Comparison of ENCODE assay signal across 17 cellular contexts in the genomic region with DNA sequence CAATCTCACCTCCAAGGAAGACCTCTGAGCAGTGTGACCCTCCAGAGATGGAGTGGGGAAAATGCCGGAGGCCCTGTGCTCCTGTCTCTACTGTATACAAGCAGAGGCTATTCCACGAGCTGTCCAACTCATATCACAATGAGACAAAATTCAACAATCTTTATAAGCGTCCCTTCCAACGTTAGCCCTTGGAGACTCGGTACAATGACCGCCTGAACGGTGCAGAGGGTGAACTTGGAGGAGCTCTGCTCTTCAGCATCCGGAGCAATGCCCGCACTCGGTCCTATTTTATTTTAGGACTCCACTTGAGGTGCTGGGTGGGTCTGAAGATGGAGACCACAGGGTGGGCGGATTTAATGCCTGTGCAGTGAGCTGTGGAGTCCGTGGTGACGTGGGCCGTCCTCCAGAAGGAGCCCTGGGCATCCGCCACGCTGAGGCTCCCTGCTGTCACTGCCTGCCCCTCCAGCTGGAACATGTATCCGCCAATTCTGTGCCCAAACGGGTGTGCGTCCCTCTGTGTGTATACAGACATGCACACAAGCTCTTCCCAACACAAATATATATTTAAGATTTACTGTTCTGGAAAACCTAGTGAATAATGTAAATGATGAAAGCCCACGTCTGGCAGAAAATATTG.
DNase-seq lines count a peak whose midpoint lies in the region; ATAC-seq, FAIRE-seq and TF ChIP-seq lines count a peak whose summit lies in the region.
"Had no signal": no experiment of that assay in that cellular context is flagged by ENCODE, and none has a peak within 500 bp of the region (broad histone marks: within the 10 kb centered on the region; RNA-seq: fewer than 3 reads in every experiment).

No MANE protein-coding gene starts in this region.

- POLR2A ChIA-PET in IMR-90 (lab: Charles Lee; ENCODE audit: unreplicated experiment), result no interaction called here

- in situ Hi-C loops in IMR-90 (cut with MboI; ENCODE audit: low sequenced_read_pairs), result no loop called here

- H3K4me3 ChIP-seq in IMR-90 (ENCODE audit: insufficient read depth, low read depth, low read length) (no peak overlapping the region), bronchial epithelial cell (ENCODE audit: low read depth, low read length) (no peak overlapping the region)

- no TSS peak for BruUV-seq in IMR-90 (replicated peaks; lab: Mats Ljungman, UMichigan)

- H3K4me2 ChIP-seq in IMR-90 (ENCODE audit: low read depth, low read length), result no peak overlapping the region

- 60% methylated on average over 1 of the region's 20 CpGs; no CpG with 5 or more reads in 1 of the 2 experiments for WGBS in IMR-90 (ENCODE audit: extremely low coverage in 2 of 2, insufficient read length in 1 of 2), 2 experiments

- peaks cover 16% of the 10 kb centered on the region for H3K4me1 ChIP-seq in IMR-90 (ENCODE audit: control insufficient read depth, insufficient read depth, low read length)

- CTCF ChIA-PET in IMR-90 (lab: Yijun Ruan, JAX), result interaction anchor here (1.2 kb wide), 1 partner anchor 10 kb away, joined by 4 read pairs; no protein-coding TSS in a partner anchor

- H2AK9ac ChIP-seq in IMR-90 (replicated peaks; ENCODE audit: low read depth, low read length, poor library complexity), result no peak overlapping the region

- peaks cover 8% of the 10 kb centered on the region for H3K9me3 ChIP-seq in IMR-90 (ENCODE audit: control insufficient read depth, insufficient read depth, low read length)

- no peaks in the 10 kb centered on the region for H3K36me3 ChIP-seq in IMR-90 (ENCODE audit: control insufficient read depth, insufficient read depth, low read length)
- no peaks in the 10 kb centered on the region for H3K36me3 ChIP-seq in bronchial epithelial cell (ENCODE audit: control insufficient read depth, insufficient read depth, low read length)

- H4K5ac ChIP-seq in IMR-90 (ENCODE audit: low read depth, low read length), result no peak overlapping the region

- H3K27me3 ChIP-seq in IMR-90 (ENCODE audit: control insufficient read depth, insufficient read depth, low read length), result peaks cover 6% of the 10 kb centered on the region
- H3K27me3 ChIP-seq in bronchial epithelial cell (ENCODE audit: control insufficient read depth, insufficient read depth, low read length), result peaks cover 2% of the 10 kb centered on the region

- TF ChIP-seq POLR2A in IMR-90 (IDR thresholded peaks at IDR 0.05; ENCODE audit: low read depth, low read length), result no peak

- peak; percentile 55 for FAIRE-seq in bronchial epithelial cell (lab: Jason Lieb, UNC)
- FAIRE-seq: GM12891, GM18507, H1 had no signal

- H3K56ac ChIP-seq in IMR-90 (ENCODE audit: extremely low read depth, insufficient read depth, low read length), result no peak overlapping the region

- TF ChIP-seq RAD21 in IMR-90 (IDR thresholded peaks at IDR 0.05; ENCODE audit: low read length), result no peak

- TF ChIP-seq CTCF in IMR-90 (conservative IDR thresholded peaks at IDR 0.05; ENCODE audit: low read depth, low read length) (no peak), bronchial epithelial cell (IDR thresholded peaks at IDR 0.05; ENCODE audit: insufficient read depth, low read length, severe bottlenecking) (no peak)

- no peak for DNase-seq in IMR-90
- DNase-seq in bronchial epithelial cell (ENCODE audit: low read depth), result no peak
- DNase-seq in posterior vena cava (ENCODE audit: low spot score), result peak; percentile 72
- DNase-seq in NOMO-1 treated with dmso at 0.1 percent for 144 hours (lab: John Stamatoyannopoulos, UW; ENCODE audit: unreplicated experiment), result no peak
- DNase-seq in hypothalamus (lab: John Stamatoyannopoulos, UW), result no peak
- DNase-seq in NCI-H187 treated with DMSO at 0.1 percent for 48 hours (lab: John Stamatoyannopoulos, UW), result no peak
- DNase-seq: C1 segment of cervical spinal cord; Calu3; CD4-positive, alpha-beta memory T cell; COR-L47; DMS53; DMS79 treated with DMSO at 0.1 percent for 48 hours; GF-D8; H7 had no signal

- peak overlapping the region; percentile 40 for H2AFZ ChIP-seq in IMR-90 (replicated peaks; ENCODE audit: low read length, poor library complexity)

- no peak overlapping the region; the same call in 1 of the 2 replicates for H3K14ac ChIP-seq in IMR-90 (replicated peaks; ENCODE audit: low read depth, low read length)

- H2AK5ac ChIP-seq in IMR-90 (ENCODE audit: low read depth, low read length), result peak overlapping the region; percentile 85

- no peaks in the 10 kb centered on the region for H4K20me1 ChIP-seq in IMR-90 (ENCODE audit: insufficient read depth, low read length)

- H3K9me1 ChIP-seq in IMR-90 (ENCODE audit: insufficient read depth, low read length), result peaks cover 18% of the 10 kb centered on the region

- H3K18ac ChIP-seq in IMR-90 (ENCODE audit: low read depth, low read length), result no peak overlapping the region

- H2BK20ac ChIP-seq in IMR-90 (ENCODE audit: low read depth, low read length), result peak overlapping the region; percentile 9

- no peak for ATAC-seq in IMR-90 (ENCODE audit: low read depth)

- peak overlapping the region; percentile 77; the same call in 1 of the 2 replicates for H4K91ac ChIP-seq in IMR-90 (ENCODE audit: insufficient read depth, low read depth, low read length)

- intact Hi-C loops in IMR-90 (cut with micrococcal nuclease), result no loop called here
- intact Hi-C loops in posterior vena cava (cut with DNase I), result no loop called here

- H3K27ac ChIP-seq in IMR-90 (ENCODE audit: insufficient read depth, low read length), result no peak overlapping the region

- dilution Hi-C loops in IMR-90 (cut with HindIII; ENCODE audit: low sequenced_read_pairs, unreplicated experiment), result no loop called here

- H3K4ac ChIP-seq in IMR-90 (ENCODE audit: low read depth, low read length), result peak overlapping the region; percentile 59

- 0 out of 2 replicates have a peak overlapping the region, but pooled peaks have one; percentile 17 for H3K23ac ChIP-seq in IMR-90 (ENCODE audit: low read depth, low read length)

- H2BK120ac ChIP-seq in IMR-90 (ENCODE audit: low read depth, low read length), result peak overlapping the region; percentile 23; the same call in 1 of the 2 replicates

- no peak overlapping the region; the same call in 1 of the 2 replicates for H3K9ac ChIP-seq in IMR-90 (ENCODE audit: low read depth, low read length)

- H2BK5ac ChIP-seq in IMR-90 (ENCODE audit: low read depth, low read length, poor library complexity, severe bottlenecking), result no peak overlapping the region

- H4K8ac ChIP-seq in IMR-90 (ENCODE audit: low read depth in 2 of 2, low read length in 2 of 2), result peak overlapping the region in 1 of 2 experiments; percentile 15; a peak in 2 of 4 replicates

- no peaks in the 10 kb centered on the region for H3K79me1 ChIP-seq in IMR-90 (ENCODE audit: low read depth in 1 of 2, low read length in 2 of 2)

- peak overlapping the region; percentile 27; the same call in 2 of the 3 replicates for H2BK15ac ChIP-seq in IMR-90 (ENCODE audit: low read depth, low read length)

TF ChIP-seq in IMR-90, 13 proteins besides CTCF, POLR2A, EP300 and RAD21:
- no peak for TF ChIP-seq RCOR1 (IDR thresholded peaks at IDR 0.05; ENCODE audit: insufficient replicate concordance, low read length)
- TF ChIP-seq USF2 (IDR thresholded peaks at IDR 0.05; ENCODE audit: low read depth, low read length), result no peak
- no peak for TF ChIP-seq BHLHE40 (IDR thresholded peaks at IDR 0.05; ENCODE audit: low read depth, low read length)
- TF ChIP-seq ELK1 (IDR thresholded peaks at IDR 0.05; ENCODE audit: borderline replicate concordance, low read depth, low read length), result no peak
- no peak for TF ChIP-seq CHD1 (IDR thresholded peaks at IDR 0.05; ENCODE audit: low read depth, low read length)
- no peak for TF ChIP-seq MAZ (IDR thresholded peaks at IDR 0.05; ENCODE audit: borderline replicate concordance, low read depth, low read length)
- no peak for TF ChIP-seq MAFK (IDR thresholded peaks at IDR 0.05; ENCODE audit: low read depth, low read length)
- TF ChIP-seq SMC3 (IDR thresholded peaks at IDR 0.05; ENCODE audit: low read depth, low read length), result no peak
- no peak for TF ChIP-seq NFE2L2 (IDR thresholded peaks at IDR 0.05; ENCODE audit: low read depth, low read length)
- TF ChIP-seq FOS (IDR thresholded peaks at IDR 0.05; ENCODE audit: low read depth, low read length), result no peak
- TF ChIP-seq CEBPB (IDR thresholded peaks at IDR 0.05; ENCODE audit: low read depth, low read length), result no peak
- TF ChIP-seq MXI1 (IDR thresholded peaks at IDR 0.05; ENCODE audit: borderline replicate concordance, low read depth, low read length), result no peak
- TF ChIP-seq RFX5 (IDR thresholded peaks at IDR 0.05; ENCODE audit: low read depth, low read length), result no peak
